9 cellular contexts compared by ENCODE assay signal in genomic region chr10:53601260-53601875, GRCh38.
A peak's percentile ranks its signal among the peaks of the same experiment; 100 is the strongest.
DNase-seq lines count a peak whose midpoint lies in the region; ATAC-seq, FAIRE-seq and TF ChIP-seq lines count a peak whose summit lies in the region.
"Had no signal": no experiment of that assay in that cellular context is flagged by ENCODE, and none has a peak within 500 bp of the region (broad histone marks: within the 10 kb centered on the region; RNA-seq: fewer than 3 reads in every experiment).

No MANE protein-coding gene starts in this region.

- H3K36me3 Mint-ChIP-seq in activated T-cell treated with anti-CD3 and anti-CD28 coated beads, Interleukin-2, amount 50 U/mL, for 4 hours (ENCODE audit: insufficient read depth), result no peaks in the 10 kb centered on the region
- H3K36me3 Mint-ChIP-seq: IgD-negative memory B cell had no signal

- TF ChIP-seq POLR2A in gastrocnemius medialis (IDR thresholded peaks at IDR 0.05), result no peak

- no peak for FAIRE-seq in HTR-8/SVneo (lab: Jason Lieb, UNC)

- no peak overlapping the region for H3K4me3 Mint-ChIP-seq in activated T-cell treated with anti-CD3 and anti-CD28 coated beads, Interleukin-2, amount 50 U/mL, for 4 hours
- H3K4me3 Mint-ChIP-seq: IgD-negative memory B cell had no signal

- no peaks in the 10 kb centered on the region for H3K9me3 ChIP-seq in gastrocnemius medialis
- no peaks in the 10 kb centered on the region for H3K9me3 ChIP-seq in effector memory CD4-positive, alpha-beta T cell (ENCODE audit: control insufficient read depth, low read length)

- no peaks in the 10 kb centered on the region for H3K27me3 ChIP-seq in gastrocnemius medialis
- H3K27me3 ChIP-seq in effector memory CD4-positive, alpha-beta T cell (replicated peaks; ENCODE audit: control insufficient read depth, insufficient read depth, low read length, poor library complexity, severe bottlenecking), result no peaks in the 10 kb centered on the region

- in situ Hi-C loops in gastrocnemius medialis (cut with MboI; ENCODE audit: low sequenced_read_pairs in 4 of 4), result no loop called here

- POLR2A ChIA-PET in RWPE1 (lab: Yijun Ruan, JAX; ENCODE audit: low non-redundant PET), result no interaction called here

- DNase-seq in HTR-8/SVneo (ENCODE audit: insufficient read length, low spot score) (peak; percentile 27), RWPE1 (ENCODE audit: low spot score) (peak; percentile 19), fibroblast of the aortic adventitia (ENCODE audit: low read depth) (peak; percentile 44), gastrocnemius medialis (no peak)
- DNase-seq in effector memory CD4-positive, alpha-beta T cell, result no peak
- DNase-seq in activated T-cell treated with anti-CD3 and anti-CD28 coated beads, Interleukin-2, amount 50 U/mL, for 4 hours, result no peak

- no peaks in the 10 kb centered on the region for H3K9me3 Mint-ChIP-seq in activated T-cell treated with anti-CD3 and anti-CD28 coated beads, Interleukin-2, amount 50 U/mL, for 4 hours
- H3K9me3 Mint-ChIP-seq: IgD-negative memory B cell had no signal

- intact Hi-C loops in gastrocnemius medialis (cut with DNase I; ENCODE audit: low total_unique reads), result no loop called here

- no peaks in the 10 kb centered on the region for H3K36me3 ChIP-seq in gastrocnemius medialis
- no peaks in the 10 kb centered on the region for H3K36me3 ChIP-seq in effector memory CD4-positive, alpha-beta T cell (ENCODE audit: control insufficient read depth, insufficient read depth, low read length)

- CTCF ChIA-PET in RWPE1 (lab: Yijun Ruan, JAX), result interaction anchor here (0.5 to 0.9 kb wide), 8 partner anchors 96 to 821 kb away, joined by 3 read pairs; no protein-coding TSS in a partner anchor

- H3K4me1 ChIP-seq in gastrocnemius medialis, result no peaks in the 10 kb centered on the region
- no peaks in the 10 kb centered on the region for H3K4me1 ChIP-seq in effector memory CD4-positive, alpha-beta T cell (ENCODE audit: control insufficient read depth, insufficient read depth, low read length, poor library complexity, severe bottlenecking)

- H3K4me1 Mint-ChIP-seq in activated T-cell treated with anti-CD3 and anti-CD28 coated beads, Interleukin-2, amount 50 U/mL, for 4 hours (ENCODE audit: low read depth), result no peaks in the 10 kb centered on the region
- H3K4me1 Mint-ChIP-seq: IgD-negative memory B cell had no signal

- H3K4me3 ChIP-seq in fibroblast of the aortic adventitia (ENCODE audit: low read depth, low read length) (no peak overlapping the region), gastrocnemius medialis (no peak overlapping the region)
- H3K4me3 ChIP-seq in effector memory CD4-positive, alpha-beta T cell (ENCODE audit: insufficient read depth, low read depth, low read length, poor library complexity, severe bottlenecking), result no peak overlapping the region

- no peaks in the 10 kb centered on the region for H3K27me3 Mint-ChIP-seq in activated T-cell treated with anti-CD3 and anti-CD28 coated beads, Interleukin-2, amount 50 U/mL, for 4 hours (ENCODE audit: low read depth)
- H3K27me3 Mint-ChIP-seq: IgD-negative memory B cell had no signal

- TF ChIP-seq CTCF in C4-2B (conservative IDR thresholded peaks at IDR 0.05) (peak; percentile 93), RWPE1 (conservative IDR thresholded peaks at IDR 0.05; ENCODE audit: low read depth) (peak; percentile 85), fibroblast of the aortic adventitia (IDR thresholded peaks at IDR 0.05; ENCODE audit: insufficient read depth, low read length) (peak; percentile 90), gastrocnemius medialis (IDR thresholded peaks at IDR 0.05 in 4 of 5, conservative IDR thresholded peaks at IDR 0.05 in 1 of 5) (peak in 3 of 5 experiments; percentile 27 to 67 (median 55))

- H3K27ac ChIP-seq in C4-2B (no peak overlapping the region), RWPE1 (no peak overlapping the region), gastrocnemius medialis (no peak overlapping the region)
- H3K27ac ChIP-seq in effector memory CD4-positive, alpha-beta T cell (ENCODE audit: insufficient read depth, low read length, poor library complexity, severe bottlenecking), result no peak overlapping the region

- peak; percentile 88 for ATAC-seq in GM18907 (IDR thresholded peaks at IDR 0.05; ENCODE audit: unreplicated experiment)
- no peak for ATAC-seq in gastrocnemius medialis
- ATAC-seq in activated T-cell treated with anti-CD3 and anti-CD28 coated beads, Interleukin-2, amount 50 U/mL, for 4 hours, result no peak

Comparison
In these comparisons a context has a peak if more than half of its experiments do, and no peak if none do; other contexts are left out.
1. DNase-seq: peak in HTR-8/SVneo (single experiment), RWPE1 (single experiment) and fibroblast of the aortic adventitia (single experiment); none in gastrocnemius medialis (0 of 2), effector memory CD4-positive, alpha-beta T cell (0 of 3) and activated T-cell treated with anti-CD3 and anti-CD28 coated beads, Interleukin-2, amount 50 U/mL, for 4 hours (single experiment).
2. Peak in every context shown above with its lines, with median percentiles within 50 percentile points of each other: CTCF ChIP-seq.